ENCODE assay signal across 26 cellular contexts in genomic region chr5:125526940-125527339, GRCh38.
A peak's percentile ranks its signal among the peaks of the same experiment; 100 is the strongest.
DNase-seq lines count a peak whose midpoint lies in the region; ATAC-seq and TF ChIP-seq lines count a peak whose summit lies in the region.
"Had no signal": no experiment of that assay in that cellular context is flagged by ENCODE, and none has a peak within 500 bp of the region (broad histone marks: within the 10 kb centered on the region; RNA-seq: fewer than 3 reads in every experiment).

No MANE protein-coding gene starts in this region.

- POLR2A ChIA-PET in T-cell (lab: Charles Lee), result no interaction called here

- H3K4me1 ChIP-seq in left ventricle myocardium inferior (peaks cover 9% of the 10 kb centered on the region), thyroid gland (peaks cover 0 to 13% of the 10 kb centered on the region in 2 donors), MM.1S (ENCODE audit: low read length) (no peaks in the 10 kb centered on the region)
- H3K4me1 ChIP-seq: esophagus squamous epithelium, neural progenitor cell, spleen had no signal

- DNase-seq in NCI-H82 (lab: John Stamatoyannopoulos, UW) (peak; percentile 4), NCI-H82 treated with DMSO at 0.1 percent for 48 hours (lab: John Stamatoyannopoulos, UW; ENCODE audit: unreplicated experiment) (no peak), astrocyte of the hippocampus (ENCODE audit: low read depth, low spot score) (peak; percentile 51), left ventricle myocardium inferior (peak; percentile 18), thyroid gland (peak; percentile 16 to 49), MM.1S (no peak), T-cell (no peak)
- no peak for DNase-seq in activated CD8-positive, alpha-beta memory T cell treated with anti-CD3 and anti-CD28 coated beads, Interleukin-2, amount 50 U/mL, for 4 hours
- DNase-seq: 8988T; activated CD4-positive, alpha-beta T cell treated with anti-CD3 and anti-CD28 coated beads, Interleukin-2, amount 50 U/mL, for 4 hours; activated effector memory CD4-positive, alpha-beta T cell treated with anti-CD3 and anti-CD28 coated beads, Interleukin-2, amount 50 U/mL, for 16 hours; activated naive CD8-positive, alpha-beta T cell treated with anti-CD3 and anti-CD28 coated beads, Interleukin-2, amount 50 U/mL, for 24 hours; BE2C; central memory CD4-positive, alpha-beta T cell; effector CD4-positive, alpha-beta T cell; esophagus squamous epithelium; left colon; midbrain; NCI-H146; NCI-H2171; psoas muscle; spleen; stimulated activated CD4-positive, alpha-beta T cell treated with anti-CD3 and anti-CD28 coated beads, Interleukin-4, amount 100 ng/mL, for 4 hours; stimulated activated naive CD8-positive, alpha-beta T cell treated with anti-CD3 and anti-CD28 coated beads, Interleukin-15, amount 100 ng/mL, for 72 hours; transverse colon had no signal

- no peak overlapping the region for H3K9ac ChIP-seq in MM.1S (ENCODE audit: low read length)
- H3K9ac ChIP-seq: neural progenitor cell had no signal

- intact Hi-C loops in left ventricle myocardium inferior (cut with micrococcal nuclease), result no loop called here
- intact Hi-C loops in thyroid gland (cut with DNase I), result no loop called here

- no peak overlapping the region for H3K4me2 ChIP-seq in MM.1S (ENCODE audit: low read depth, low read length)
- H3K4me2 ChIP-seq: neural progenitor cell had no signal

- H3K27me3 ChIP-seq in left ventricle myocardium inferior (ENCODE audit: low read depth), result no peaks in the 10 kb centered on the region
- no peaks in the 10 kb centered on the region for H3K27me3 ChIP-seq in thyroid gland
- no peaks in the 10 kb centered on the region for H3K27me3 ChIP-seq in MM.1S (replicated peaks; ENCODE audit: insufficient read depth, low read length)
- H3K27me3 ChIP-seq: BE2C, esophagus squamous epithelium, neural progenitor cell, spleen, transverse colon had no signal

- no peaks in the 10 kb centered on the region for H3F3A ChIP-seq in MM.1S (ENCODE audit: insufficient read depth, low read length)

- H3K27ac Mint-ChIP-seq in T-cell, result no peak overlapping the region
- H3K27ac Mint-ChIP-seq: activated naive CD8-positive, alpha-beta T cell treated with anti-CD3 and anti-CD28 coated beads, Interleukin-2, amount 50 U/mL, for 24 hours; neural progenitor cell; stimulated activated naive CD8-positive, alpha-beta T cell treated with anti-CD3 and anti-CD28 coated beads, Interleukin-15, amount 100 ng/mL, for 72 hours had no signal

- no peaks in the 10 kb centered on the region for H3K79me2 ChIP-seq in MM.1S (ENCODE audit: low read length)

- H3K27ac ChIP-seq in left ventricle myocardium inferior (replicated peaks) (no peak overlapping the region), thyroid gland (peak overlapping the region in 2 of 3 donors; percentile 5 to 12), MM.1S (ENCODE audit: low read length) (no peak overlapping the region)
- H3K27ac ChIP-seq: esophagus squamous epithelium, neural progenitor cell, psoas muscle, spleen, transverse colon had no signal

- no peaks in the 10 kb centered on the region for H3K4me1 Mint-ChIP-seq in T-cell
- H3K4me1 Mint-ChIP-seq: activated naive CD8-positive, alpha-beta T cell treated with anti-CD3 and anti-CD28 coated beads, Interleukin-2, amount 50 U/mL, for 24 hours; stimulated activated naive CD8-positive, alpha-beta T cell treated with anti-CD3 and anti-CD28 coated beads, Interleukin-15, amount 100 ng/mL, for 72 hours had no signal

- no peak for ATAC-seq in T-cell (replicated peaks in 1 of 4)
- ATAC-seq: activated naive CD8-positive, alpha-beta T cell treated with anti-CD3 and anti-CD28 coated beads, Interleukin-2, amount 50 U/mL, for 24 hours; left colon; psoas muscle; stimulated activated naive CD8-positive, alpha-beta T cell treated with anti-CD3 and anti-CD28 coated beads, Interleukin-15, amount 100 ng/mL, for 72 hours had no signal

- no peaks in the 10 kb centered on the region for H3K9me2 ChIP-seq in MM.1S (replicated peaks; ENCODE audit: insufficient read depth, low read length)

- peaks cover 0 to 9% (median 2%) of the 10 kb centered on the region in 3 donors for H3K9me3 Mint-ChIP-seq in T-cell
- H3K9me3 Mint-ChIP-seq: activated naive CD8-positive, alpha-beta T cell treated with anti-CD3 and anti-CD28 coated beads, Interleukin-2, amount 50 U/mL, for 24 hours; neural progenitor cell had no signal

- no peak for TF ChIP-seq CTCF in left ventricle myocardium inferior (IDR thresholded peaks at IDR 0.05; ENCODE audit: borderline replicate concordance)
- no peak for TF ChIP-seq CTCF in thyroid gland (IDR thresholded peaks at IDR 0.05)
- TF ChIP-seq CTCF in MM.1S (IDR thresholded peaks at IDR 0.05; ENCODE audit: low read length), result no peak

- no peaks in the 10 kb centered on the region for H3K27me3 Mint-ChIP-seq in T-cell
- H3K27me3 Mint-ChIP-seq: activated naive CD8-positive, alpha-beta T cell treated with anti-CD3 and anti-CD28 coated beads, Interleukin-2, amount 50 U/mL, for 24 hours; stimulated activated naive CD8-positive, alpha-beta T cell treated with anti-CD3 and anti-CD28 coated beads, Interleukin-15, amount 100 ng/mL, for 72 hours had no signal

- H3K36me3 Mint-ChIP-seq in T-cell, result no peaks in the 10 kb centered on the region

- no peaks in the 10 kb centered on the region for H3K36me3 ChIP-seq in left ventricle myocardium inferior
- H3K36me3 ChIP-seq in thyroid gland, result no peaks in the 10 kb centered on the region
- no peaks in the 10 kb centered on the region for H3K36me3 ChIP-seq in MM.1S (replicated peaks; ENCODE audit: insufficient read depth, low read length)
- H3K36me3 ChIP-seq: BE2C, esophagus squamous epithelium, neural progenitor cell, spleen, transverse colon had no signal

- no peak for TF ChIP-seq POLR2A in thyroid gland (IDR thresholded peaks at IDR 0.05)

- no peak overlapping the region for H3K4me3 Mint-ChIP-seq in T-cell
- H3K4me3 Mint-ChIP-seq: activated naive CD8-positive, alpha-beta T cell treated with anti-CD3 and anti-CD28 coated beads, Interleukin-2, amount 50 U/mL, for 24 hours; neural progenitor cell; stimulated activated naive CD8-positive, alpha-beta T cell treated with anti-CD3 and anti-CD28 coated beads, Interleukin-15, amount 100 ng/mL, for 72 hours had no signal

- no peaks in the 10 kb centered on the region for H4K20me1 ChIP-seq in MM.1S (ENCODE audit: insufficient read depth, low read length)

- CTCF ChIA-PET in T-cell (lab: Charles Lee), result no interaction called here

- H2AFZ ChIP-seq in MM.1S (ENCODE audit: low read length), result no peak overlapping the region
- H2AFZ ChIP-seq: neural progenitor cell had no signal

- H3K9me3 ChIP-seq in left ventricle myocardium inferior (replicated peaks) (no peaks in the 10 kb centered on the region), thyroid gland (no peaks in the 10 kb centered on the region), MM.1S (replicated peaks; ENCODE audit: insufficient read depth, low read length) (no peaks in the 10 kb centered on the region)
- H3K9me3 ChIP-seq: BE2C, esophagus squamous epithelium, psoas muscle, spleen, transverse colon had no signal

- H3K4me3 ChIP-seq in left ventricle myocardium inferior (no peak overlapping the region), thyroid gland (replicated peaks in 1 of 3) (no peak overlapping the region), MM.1S (ENCODE audit: low read length) (no peak overlapping the region)
- H3K4me3 ChIP-seq: esophagus squamous epithelium, neural progenitor cell, psoas muscle, spleen, transverse colon had no signal

Comparison
In these comparisons a context has a peak if more than half of its experiments do, and no peak if none do; other contexts are left out.
1. DNase-seq: peak in NCI-H82 (single experiment), astrocyte of the hippocampus (single experiment), left ventricle myocardium inferior (single experiment) and thyroid gland (2 of 2); none in NCI-H82 treated with DMSO at 0.1 percent for 48 hours (single experiment), MM.1S (single experiment), activated CD8-positive, alpha-beta memory T cell treated with anti-CD3 and anti-CD28 coated beads, Interleukin-2, amount 50 U/mL, for 4 hours (single experiment) and T-cell (0 of 34).
2. H3K27ac ChIP-seq: peak in thyroid gland (2 of 3); none in left ventricle myocardium inferior (single experiment) and MM.1S (single experiment).